4 cellular contexts compared by ENCODE assay signal in genomic region chr2:129958736-129959135, GRCh38. TPM values are rescaled to one million over a fixed set of nuclear protein-coding genes. Genes with fewer than 3 reads are reported as not detected.
"Had no signal": no experiment of that assay in that cellular context is flagged by ENCODE, and none has a peak within 500 bp of the region (broad histone marks: within the 10 kb centered on the region; RNA-seq: fewer than 3 reads in every experiment).

No MANE protein-coding gene starts in this region.

RNA-seq across cellular contexts. Expression of gene RAB6C, which starts 20.7 kb away (rescaled TPM):
- polyA plus RNA-seq: HepG2, IgD-negative memory B cell, IMR-90, K562 had no signal
